ENCODE assay signal across 10 cellular contexts in genomic region chr21:42537106-42537742, GRCh38. TPM values are rescaled to one million over a fixed set of nuclear protein-coding genes. Genes with fewer than 3 reads are reported as not detected.
A peak's percentile ranks its signal among the peaks of the same experiment; 100 is the strongest.
DNase-seq lines count a peak whose midpoint lies in the region; ATAC-seq and TF ChIP-seq lines count a peak whose summit lies in the region.
"Had no signal": no experiment of that assay in that cellular context is flagged by ENCODE, and none has a peak within 500 bp of the region (broad histone marks: within the 10 kb centered on the region; RNA-seq: fewer than 3 reads in every experiment).

No MANE protein-coding gene starts in this region.

- no peak overlapping the region for H3K4me3 ChIP-seq in smooth muscle cell

- H3F3A ChIP-seq in smooth muscle cell (ENCODE audit: low read depth) = peaks cover 10% of the 10 kb centered on the region

- no peaks in the 10 kb centered on the region for H3K27me3 Mint-ChIP-seq in activated CD8-positive, alpha-beta memory T cell treated with anti-CD3 and anti-CD28 coated beads, Interleukin-2, amount 10 ng/mL, durations not matched to agents 7 days and 5 days
- H3K27me3 Mint-ChIP-seq in effector memory CD8-positive, alpha-beta T cell = no peaks in the 10 kb centered on the region
- no peaks in the 10 kb centered on the region for H3K27me3 Mint-ChIP-seq in activated T-helper 1 cell treated with anti-CD3 and anti-CD28 coated beads, Interleukin-12 subunit alpha, Interleukin-12 subunit beta, Interleukin-2, Interleukin-4 antibody, amounts not matched to agents 30 ng/mL and 10 ng/mL and 1 ng/mL, durations not matched to agents 14 hours and 24 hours and 36 hours (ENCODE audit: insufficient read depth)

- H3K27ac ChIP-seq in smooth muscle cell (ENCODE audit: low read depth) = no peak overlapping the region

- peak; percentile 41 for TF ChIP-seq CTCF in smooth muscle cell (IDR thresholded peaks at IDR 0.05; ENCODE audit: borderline replicate concordance, insufficient read depth, poor library complexity, severe bottlenecking)

- peak; percentile 64 for DNase-seq in activated CD8-positive, alpha-beta memory T cell treated with anti-CD3 and anti-CD28 coated beads, Interleukin-2, amount 10 ng/mL, durations not matched to agents 7 days and 5 days
- no peak for DNase-seq in activated CD8-positive, alpha-beta memory T cell treated with anti-CD3 and anti-CD28 coated beads for 24 hours
- DNase-seq in NCI-H128 (lab: John Stamatoyannopoulos, UW; ENCODE audit: unreplicated experiment) (peak; percentile 23), smooth muscle cell (lab: John Stamatoyannopoulos, UW; ENCODE audit: unreplicated experiment) (no peak), foreskin melanocyte (no peak)
- no peak for DNase-seq in effector memory CD8-positive, alpha-beta T cell
- no peak for DNase-seq in activated T-helper 1 cell treated with anti-CD3 and anti-CD28 coated beads, Interleukin-12 subunit alpha, Interleukin-12 subunit beta, Interleukin-2, Interleukin-4 antibody, amounts not matched to agents 30 ng/mL and 10 ng/mL and 1 ng/mL, durations not matched to agents 14 hours and 24 hours and 36 hours (ENCODE audit: low spot score)
- DNase-seq: activated CD4-positive, alpha-beta T cell treated with anti-CD3 and anti-CD28 coated beads for 1 hour; nucleus accumbens had no signal

- no peak overlapping the region for H3K4me2 ChIP-seq in smooth muscle cell

- H3K36me3 Mint-ChIP-seq in activated CD8-positive, alpha-beta memory T cell treated with anti-CD3 and anti-CD28 coated beads, Interleukin-2, amount 10 ng/mL, durations not matched to agents 7 days and 5 days = no peaks in the 10 kb centered on the region
- peaks cover 22% of the 10 kb centered on the region for H3K36me3 Mint-ChIP-seq in effector memory CD8-positive, alpha-beta T cell (ENCODE audit: insufficient read depth)
- H3K36me3 Mint-ChIP-seq in activated T-helper 1 cell treated with anti-CD3 and anti-CD28 coated beads, Interleukin-12 subunit alpha, Interleukin-12 subunit beta, Interleukin-2, Interleukin-4 antibody, amounts not matched to agents 30 ng/mL and 10 ng/mL and 1 ng/mL, durations not matched to agents 14 hours and 24 hours and 36 hours (ENCODE audit: low read depth) = peaks cover 8% of the 10 kb centered on the region

- 68% methylated on average over 4 of the region's 4 CpGs for WGBS in smooth muscle cell (ENCODE audit: low lambda C conversion rate)

- H3K27ac Mint-ChIP-seq in activated CD8-positive, alpha-beta memory T cell treated with anti-CD3 and anti-CD28 coated beads, Interleukin-2, amount 10 ng/mL, durations not matched to agents 7 days and 5 days = no peak overlapping the region
- H3K27ac Mint-ChIP-seq in effector memory CD8-positive, alpha-beta T cell = peak overlapping the region in 1 of 2 donors; percentile 89
- H3K27ac Mint-ChIP-seq in activated T-helper 1 cell treated with anti-CD3 and anti-CD28 coated beads, Interleukin-12 subunit alpha, Interleukin-12 subunit beta, Interleukin-2, Interleukin-4 antibody, amounts not matched to agents 30 ng/mL and 10 ng/mL and 1 ng/mL, durations not matched to agents 14 hours and 24 hours and 36 hours = no peak overlapping the region

- H4K20me1 ChIP-seq in smooth muscle cell (ENCODE audit: low read depth) = no peaks in the 10 kb centered on the region

- H3K4me3 Mint-ChIP-seq in activated CD8-positive, alpha-beta memory T cell treated with anti-CD3 and anti-CD28 coated beads, Interleukin-2, amount 10 ng/mL, durations not matched to agents 7 days and 5 days = no peak overlapping the region
- H3K4me3 Mint-ChIP-seq in effector memory CD8-positive, alpha-beta T cell = no peak overlapping the region
- H3K4me3 Mint-ChIP-seq in activated T-helper 1 cell treated with anti-CD3 and anti-CD28 coated beads, Interleukin-12 subunit alpha, Interleukin-12 subunit beta, Interleukin-2, Interleukin-4 antibody, amounts not matched to agents 30 ng/mL and 10 ng/mL and 1 ng/mL, durations not matched to agents 14 hours and 24 hours and 36 hours = no peak overlapping the region

- no peaks in the 10 kb centered on the region for H3K4me1 Mint-ChIP-seq in activated CD8-positive, alpha-beta memory T cell treated with anti-CD3 and anti-CD28 coated beads, Interleukin-2, amount 10 ng/mL, durations not matched to agents 7 days and 5 days
- H3K4me1 Mint-ChIP-seq in effector memory CD8-positive, alpha-beta T cell (ENCODE audit: low read depth in 2 of 2) = peaks cover 4 to 10% of the 10 kb centered on the region in 2 donors
- no peaks in the 10 kb centered on the region for H3K4me1 Mint-ChIP-seq in activated T-helper 1 cell treated with anti-CD3 and anti-CD28 coated beads, Interleukin-12 subunit alpha, Interleukin-12 subunit beta, Interleukin-2, Interleukin-4 antibody, amounts not matched to agents 30 ng/mL and 10 ng/mL and 1 ng/mL, durations not matched to agents 14 hours and 24 hours and 36 hours (ENCODE audit: low read depth)

- H3K36me3 ChIP-seq in smooth muscle cell (ENCODE audit: low read depth) = no peaks in the 10 kb centered on the region

- H3K9me3 Mint-ChIP-seq in activated CD8-positive, alpha-beta memory T cell treated with anti-CD3 and anti-CD28 coated beads, Interleukin-2, amount 10 ng/mL, durations not matched to agents 7 days and 5 days (ENCODE audit: low read depth) = no peaks in the 10 kb centered on the region
- H3K9me3 Mint-ChIP-seq in effector memory CD8-positive, alpha-beta T cell = no peaks in the 10 kb centered on the region
- H3K9me3 Mint-ChIP-seq in activated T-helper 1 cell treated with anti-CD3 and anti-CD28 coated beads, Interleukin-12 subunit alpha, Interleukin-12 subunit beta, Interleukin-2, Interleukin-4 antibody, amounts not matched to agents 30 ng/mL and 10 ng/mL and 1 ng/mL, durations not matched to agents 14 hours and 24 hours and 36 hours = no peaks in the 10 kb centered on the region

- H3K4me1 ChIP-seq in smooth muscle cell (ENCODE audit: low read depth) = no peaks in the 10 kb centered on the region

- peak; percentile 68 for ATAC-seq in activated CD8-positive, alpha-beta memory T cell treated with anti-CD3 and anti-CD28 coated beads, Interleukin-2, amount 10 ng/mL, durations not matched to agents 7 days and 5 days
- peak; percentile 49 for ATAC-seq in effector memory CD8-positive, alpha-beta T cell (replicated peaks)
- no peak for ATAC-seq in GM18505 (IDR thresholded peaks at IDR 0.05; ENCODE audit: unreplicated experiment)

- no peak for TF ChIP-seq POLR2A in GM18505 (IDR thresholded peaks at IDR 0.05; ENCODE audit: borderline replicate concordance, extremely low read depth, insufficient read depth, insufficient read length)

- no peaks in the 10 kb centered on the region for H3K9me3 ChIP-seq in smooth muscle cell (replicated peaks; ENCODE audit: low read depth)

- H2AFZ ChIP-seq in smooth muscle cell (ENCODE audit: low read depth) = no peak overlapping the region

- intact Hi-C loops in activated T-helper 1 cell treated with anti-CD3 and anti-CD28 coated beads, Interleukin-12 subunit alpha, Interleukin-12 subunit beta, Interleukin-2, Interleukin-4 antibody, amounts not matched to agents 30 ng/mL and 10 ng/mL and 1 ng/mL, durations not matched to agents 14 hours and 24 hours and 36 hours (cut with micrococcal nuclease) = loop anchor here (1.0 kb wide), 1 partner anchor 70 kb away; no protein-coding TSS in a partner anchor

- CTCF ChIA-PET in activated CD8-positive, alpha-beta memory T cell treated with anti-CD3 and anti-CD28 coated beads, Interleukin-2, amount 10 ng/mL, durations not matched to agents 7 days and 5 days (lab: Charles Lee) = interaction anchor here (0.6 to 4.5 kb wide), 9 partner anchors 10 to 392 kb away, joined by 3 to 31 read pairs (median 5); partner anchors contain the start of gene RSPH1

- H3K9ac ChIP-seq in smooth muscle cell (ENCODE audit: low read depth) = no peak overlapping the region

- no peaks in the 10 kb centered on the region for H3K27me3 ChIP-seq in smooth muscle cell (ENCODE audit: low read depth)

- H3K79me2 ChIP-seq in smooth muscle cell (ENCODE audit: low read depth) = no peaks in the 10 kb centered on the region

RNA-seq across cellular contexts. Expression of gene SLC37A1, which starts 23.6 kb away (rescaled TPM):
- 10 to 100 TPM; 14.0 to 14.8 TPM for total RNA-seq in activated CD8-positive, alpha-beta memory T cell treated with anti-CD3 and anti-CD28 coated beads, Interleukin-2, amount 10 ng/mL, durations not matched to agents 7 days and 5 days
- 18.0 and 19.4 TPM in 2 replicates for total RNA-seq in smooth muscle cell
- polyA plus RNA-seq in smooth muscle cell = 14.6 and 15.0 TPM in 2 replicates
- total RNA-seq in activated T-helper 1 cell treated with anti-CD3 and anti-CD28 coated beads, Interleukin-12 subunit alpha, Interleukin-12 subunit beta, Interleukin-2, Interleukin-4 antibody, amounts not matched to agents 30 ng/mL and 10 ng/mL and 1 ng/mL, durations not matched to agents 14 hours and 24 hours and 36 hours = 21.9 and 25.0 TPM in 2 replicates

RNA-seq across cellular contexts. Expression of gene RSPH1, which starts 41.2 kb away (rescaled TPM):
- not detected for total RNA-seq in activated CD8-positive, alpha-beta memory T cell treated with anti-CD3 and anti-CD28 coated beads, Interleukin-2, amount 10 ng/mL, durations not matched to agents 7 days and 5 days
- total RNA-seq in smooth muscle cell = 0.13 TPM in 1 of 2 replicates, not detected in the other
- 0.16 TPM in 1 of 2 replicates, not detected in the other for polyA plus RNA-seq in smooth muscle cell
- not detected in 2 replicates for total RNA-seq in activated T-helper 1 cell treated with anti-CD3 and anti-CD28 coated beads, Interleukin-12 subunit alpha, Interleukin-12 subunit beta, Interleukin-2, Interleukin-4 antibody, amounts not matched to agents 30 ng/mL and 10 ng/mL and 1 ng/mL, durations not matched to agents 14 hours and 24 hours and 36 hours

Comparison
In these comparisons a context has a peak if more than half of its experiments do, and no peak if none do; other contexts are left out.
1. DNase-seq: peak in activated CD8-positive, alpha-beta memory T cell treated with anti-CD3 and anti-CD28 coated beads, Interleukin-2, amount 10 ng/mL, durations not matched to agents 7 days and 5 days (single experiment) and NCI-H128 (single experiment); none in activated CD8-positive, alpha-beta memory T cell treated with anti-CD3 and anti-CD28 coated beads for 24 hours (single experiment), effector memory CD8-positive, alpha-beta T cell (0 of 3), smooth muscle cell (single experiment), activated T-helper 1 cell treated with anti-CD3 and anti-CD28 coated beads, Interleukin-12 subunit alpha, Interleukin-12 subunit beta, Interleukin-2, Interleukin-4 antibody, amounts not matched to agents 30 ng/mL and 10 ng/mL and 1 ng/mL, durations not matched to agents 14 hours and 24 hours and 36 hours (single experiment) and foreskin melanocyte (single experiment).